ENCODE assay signal across 8 cellular contexts in the genomic region with DNA sequence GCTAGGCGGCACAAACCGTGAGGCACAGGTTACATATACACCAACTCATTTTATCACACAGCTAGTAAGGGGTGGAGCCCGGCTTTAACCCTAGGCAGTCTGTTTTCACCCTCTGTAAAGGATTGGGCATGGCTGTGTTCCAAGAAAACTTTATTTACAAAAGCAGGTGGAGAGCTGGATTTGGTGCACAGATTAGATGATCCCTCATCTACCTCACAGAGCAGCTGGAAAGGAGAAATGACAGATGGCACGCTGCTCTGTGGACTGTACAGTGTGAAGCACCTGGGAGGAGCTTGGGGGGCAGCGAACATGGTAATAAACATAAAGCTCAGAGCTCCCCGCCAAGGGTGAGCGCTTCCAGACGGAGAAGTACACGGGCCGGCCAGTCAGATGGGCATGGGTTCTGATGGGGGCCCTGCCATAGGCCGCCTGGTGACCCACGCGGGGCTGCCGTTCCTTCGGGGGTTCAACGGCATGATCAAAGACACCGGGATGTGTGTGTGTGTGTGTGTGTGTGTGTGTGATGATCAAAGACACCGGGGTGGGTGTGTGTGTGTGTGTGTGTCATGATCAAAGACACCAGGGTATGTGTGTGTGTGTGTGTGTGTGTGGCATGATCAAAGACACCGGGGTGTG. TPM values are rescaled to one million over a fixed set of nuclear protein-coding genes. Genes with fewer than 3 reads are reported as not detected.
DNase-seq lines count a peak whose midpoint lies in the region; ATAC-seq and TF ChIP-seq lines count a peak whose summit lies in the region.

No MANE protein-coding gene starts in this region.

- H3K9me3 ChIP-seq in Loucy (ENCODE audit: insufficient read depth, low read depth, low read length) = no peaks in the 10 kb centered on the region
- no peaks in the 10 kb centered on the region for H3K9me3 ChIP-seq in Peyer's patch
- H3K9me3 ChIP-seq in colonic mucosa = no peaks in the 10 kb centered on the region
- H3K9me3 ChIP-seq in sigmoid colon = no peaks in the 10 kb centered on the region
- no peaks in the 10 kb centered on the region for H3K9me3 ChIP-seq in heart left ventricle

- peak overlapping the region; percentile 89 for H3K4me2 ChIP-seq in Loucy (ENCODE audit: low read depth, low read length, poor library complexity, severe bottlenecking)

- H3K4me1 ChIP-seq in Loucy (ENCODE audit: insufficient read depth, low read length, poor library complexity, severe bottlenecking) (peaks cover 11% of the 10 kb centered on the region), Peyer's patch (peaks cover 0 to 9% (median 4%) of the 10 kb centered on the region in 4 donors), colonic mucosa (no peaks in the 10 kb centered on the region), sigmoid colon (peaks cover 0 to 35% (median 17%) of the 10 kb centered on the region in 4 donors), heart left ventricle (peaks cover 0 to 14% (median 7%) of the 10 kb centered on the region in 12 donors)

- H2AFZ ChIP-seq in Loucy (ENCODE audit: low read length) = peak overlapping the region; percentile 93

- H4K20me1 ChIP-seq in Loucy (ENCODE audit: insufficient read depth, low read length, poor library complexity, severe bottlenecking) = peaks cover 3% of the 10 kb centered on the region

- H3K27ac ChIP-seq in Peyer's patch (peak overlapping the region in 2 of 4 donors; percentile 80 to 84), colonic mucosa (no peak overlapping the region), sigmoid colon (peak overlapping the region in 3 of 4 donors; percentile 28 to 77 (median 67)), heart left ventricle (peak overlapping the region in 1 of 12 donors; percentile 25)

- H3K27me3 ChIP-seq in Loucy (ENCODE audit: insufficient read depth, low read length, poor library complexity, severe bottlenecking) (no peaks in the 10 kb centered on the region), Peyer's patch (no peaks in the 10 kb centered on the region), colonic mucosa (no peaks in the 10 kb centered on the region), sigmoid colon (no peaks in the 10 kb centered on the region), heart left ventricle (no peaks in the 10 kb centered on the region)

- H3F3A ChIP-seq in Loucy (ENCODE audit: low read depth) = no peaks in the 10 kb centered on the region

- H3K9me2 ChIP-seq in Loucy (replicated peaks; ENCODE audit: low read depth, low read length) = no peaks in the 10 kb centered on the region

- TF ChIP-seq POLR2A in Peyer's patch (IDR thresholded peaks at IDR 0.05) = no peak
- no peak for TF ChIP-seq POLR2A in sigmoid colon (IDR thresholded peaks at IDR 0.05)
- TF ChIP-seq POLR2A in heart left ventricle (IDR thresholded peaks at IDR 0.05) = no peak

- intact Hi-C loops in colonic mucosa (cut with DNase I) (no loop called here), sigmoid colon (cut with DNase I) (no loop called here), heart left ventricle (cut with DNase I) (no loop called here)

- peaks cover 20% of the 10 kb centered on the region for H3K79me2 ChIP-seq in Loucy (ENCODE audit: insufficient read depth, low read length)

- DNase-seq in Peyer's patch = peak; percentile 24 to 71 (median 66)
- peak; percentile 82 for DNase-seq in colonic mucosa
- DNase-seq in sigmoid colon = no peak
- no peak for DNase-seq in GF-D8 (lab: John Stamatoyannopoulos, UW)
- DNase-seq in NOMO-1 (lab: John Stamatoyannopoulos, UW; ENCODE audit: unreplicated experiment in 2 of 2) = no peak
- DNase-seq in heart left ventricle = no peak
- no peak for DNase-seq in amygdala (lab: John Stamatoyannopoulos, UW)

- ATAC-seq in heart left ventricle = no peak

- TF ChIP-seq EP300 in sigmoid colon (IDR thresholded peaks at IDR 0.05) = no peak

- no peak for TF ChIP-seq CTCF in Loucy (conservative IDR thresholded peaks at IDR 0.05; ENCODE audit: low read length)
- TF ChIP-seq CTCF in Peyer's patch (IDR thresholded peaks at IDR 0.05) = no peak
- no peak for TF ChIP-seq CTCF in colonic mucosa (IDR thresholded peaks at IDR 0.05)
- no peak for TF ChIP-seq CTCF in sigmoid colon (IDR thresholded peaks at IDR 0.05)
- no peak for TF ChIP-seq CTCF in heart left ventricle (IDR thresholded peaks at IDR 0.05)

- no peak overlapping the region for H3K9ac ChIP-seq in Loucy (ENCODE audit: low read depth, low read length, poor library complexity, severe bottlenecking)
- peak overlapping the region in 1 of 2 donors; percentile 27 for H3K9ac ChIP-seq in colonic mucosa (ENCODE audit: low read depth in 2 of 2, low read length in 2 of 2)

- H3K4me3 ChIP-seq in Loucy (ENCODE audit: low read length, poor library complexity, severe bottlenecking) = peak overlapping the region; percentile 91
- peak overlapping the region; percentile 75 to 87 (median 79) for H3K4me3 ChIP-seq in Peyer's patch
- H3K4me3 ChIP-seq in colonic mucosa = peak overlapping the region; percentile 28
- H3K4me3 ChIP-seq in sigmoid colon = peak overlapping the region in 1 of 4 donors; percentile 60
- H3K4me3 ChIP-seq in heart left ventricle = peak overlapping the region in 2 of 12 donors; percentile 62 to 91

- H3K36me3 ChIP-seq in Loucy (ENCODE audit: insufficient read depth, low read length) = no peaks in the 10 kb centered on the region
- H3K36me3 ChIP-seq in Peyer's patch = peaks cover 0 to 8% (median 0%) of the 10 kb centered on the region in 3 donors
- H3K36me3 ChIP-seq in colonic mucosa = no peaks in the 10 kb centered on the region
- H3K36me3 ChIP-seq in sigmoid colon = peaks cover 0 to 9% (median 4%) of the 10 kb centered on the region in 4 donors
- peaks cover 0 to 16% (median 5%) of the 10 kb centered on the region in 9 donors for H3K36me3 ChIP-seq in heart left ventricle

- 13 to 48% methylated on average over 19 of the region's 19 CpGs for WGBS in sigmoid colon, 2 donors
- 69 to 81% (median 79%) methylated on average over 17 to 19 of the region's 19 CpGs for WGBS in heart left ventricle, 4 donors

RNA-seq across cellular contexts. Expression of gene TMEM177, which starts 0.9 kb away (rescaled TPM):
- total RNA-seq in Peyer's patch = 10 to 100 TPM in 3 of 4 donors, 1 to 10 TPM in 1; 3.3 to 39.8 (median 30.5) TPM
- total RNA-seq in colonic mucosa = 10 to 100 TPM; 14.9 to 26.3 TPM
- total RNA-seq in sigmoid colon = 1 to 10 TPM; 5.8 to 8.2 (median 6.3) TPM
- 10 to 100 TPM in 2 of 3 donors, 1 to 10 TPM in 1; 8.4 to 17.9 (median 16.4) TPM for polyA plus RNA-seq in sigmoid colon
- 10 to 100 TPM in 3 of 9 donors, 1 to 10 TPM in 6; 7.7 to 13.7 (median 9.6) TPM for total RNA-seq in heart left ventricle
- polyA plus RNA-seq in heart left ventricle = 10 to 100 TPM in 1 of 2 donors, 1 to 10 TPM in 1; 8.8 to 13.2 TPM

Comparison
In these comparisons a context has a peak if more than half of its experiments do, and no peak if none do; other contexts are left out.
1. DNase-seq: peak in Peyer's patch (3 of 3) and colonic mucosa (single experiment); none in sigmoid colon (single experiment), GF-D8 (single experiment), NOMO-1 (0 of 2), heart left ventricle (0 of 5) and amygdala (0 of 56).